8 cellular contexts compared by ENCODE assay signal in genomic region chr20:33789109-33789857, GRCh38. TPM values are rescaled to one million over a fixed set of nuclear protein-coding genes. Genes with fewer than 3 reads are reported as not detected.
DNase-seq lines count a peak whose midpoint lies in the region; ATAC-seq and TF ChIP-seq lines count a peak whose summit lies in the region.

No MANE protein-coding gene starts in this region.

- peak; percentile 86 for ATAC-seq in mucosa of descending colon
- no peak for ATAC-seq in GM18873 (IDR thresholded peaks at IDR 0.05; ENCODE audit: low FRiP score, unreplicated experiment)

- no peaks in the 10 kb centered on the region for H3K36me3 ChIP-seq in mucosa of descending colon (ENCODE audit: low read depth)

- DNase-seq in AG08395 (ENCODE audit: low spot score) (peak; percentile 88), LNCaP clone FGC (ENCODE audit: low read depth) (peak; percentile 94), dermis blood vessel endothelial cell (peak; percentile 99), mucosa of descending colon (peak; percentile 78 to 96 (median 82)), nucleus accumbens (lab: John Stamatoyannopoulos, UW) (no peak), NCI-H146 (lab: John Stamatoyannopoulos, UW) (no peak)
- DNase-seq in central memory CD4-positive, alpha-beta T cell: no peak

- H3K4me3 ChIP-seq in LNCaP clone FGC (ENCODE audit: low read depth, low read length) (no peak overlapping the region), mucosa of descending colon (no peak overlapping the region)

- intact Hi-C loops in mucosa of descending colon (cut with DNase I, micrococcal nuclease): no loop called here

- H3K9me3 ChIP-seq in mucosa of descending colon: no peaks in the 10 kb centered on the region

- no peak for TF ChIP-seq CTCF in LNCaP clone FGC (IDR thresholded peaks at IDR 0.05; ENCODE audit: control insufficient read depth, extremely low read depth, insufficient read depth)
- no peak for TF ChIP-seq CTCF in mucosa of descending colon (IDR thresholded peaks at IDR 0.05)

- H3K4me1 ChIP-seq in mucosa of descending colon (ENCODE audit: low read depth): peaks cover 27% of the 10 kb centered on the region

RNA-seq across cellular contexts. Expression of gene CHMP4B, which starts 21.9 kb away (rescaled TPM):
- 58.2 and 58.8 TPM in 2 replicates for total RNA-seq in dermis blood vessel endothelial cell
- 100 to 1,000 TPM; 167 to 230 (median 184) TPM for total RNA-seq in mucosa of descending colon

RNA-seq across cellular contexts. Expression of gene ZNF341, which starts 57.5 kb away (rescaled TPM):
- total RNA-seq in dermis blood vessel endothelial cell: 1.9 and 2.4 TPM in 2 replicates
- 1 to 10 TPM; 5.0 to 5.6 (median 5.1) TPM for total RNA-seq in mucosa of descending colon

Comparison
In these comparisons a context has a peak if more than half of its experiments do, and no peak if none do; other contexts are left out.
1. DNase-seq: peak in AG08395 (single experiment), LNCaP clone FGC (single experiment), dermis blood vessel endothelial cell (single experiment) and mucosa of descending colon (3 of 3); none in nucleus accumbens (0 of 56), central memory CD4-positive, alpha-beta T cell (single experiment) and NCI-H146 (single experiment).